1 cellular context compared by ENCODE assay signal in the genomic region with DNA sequence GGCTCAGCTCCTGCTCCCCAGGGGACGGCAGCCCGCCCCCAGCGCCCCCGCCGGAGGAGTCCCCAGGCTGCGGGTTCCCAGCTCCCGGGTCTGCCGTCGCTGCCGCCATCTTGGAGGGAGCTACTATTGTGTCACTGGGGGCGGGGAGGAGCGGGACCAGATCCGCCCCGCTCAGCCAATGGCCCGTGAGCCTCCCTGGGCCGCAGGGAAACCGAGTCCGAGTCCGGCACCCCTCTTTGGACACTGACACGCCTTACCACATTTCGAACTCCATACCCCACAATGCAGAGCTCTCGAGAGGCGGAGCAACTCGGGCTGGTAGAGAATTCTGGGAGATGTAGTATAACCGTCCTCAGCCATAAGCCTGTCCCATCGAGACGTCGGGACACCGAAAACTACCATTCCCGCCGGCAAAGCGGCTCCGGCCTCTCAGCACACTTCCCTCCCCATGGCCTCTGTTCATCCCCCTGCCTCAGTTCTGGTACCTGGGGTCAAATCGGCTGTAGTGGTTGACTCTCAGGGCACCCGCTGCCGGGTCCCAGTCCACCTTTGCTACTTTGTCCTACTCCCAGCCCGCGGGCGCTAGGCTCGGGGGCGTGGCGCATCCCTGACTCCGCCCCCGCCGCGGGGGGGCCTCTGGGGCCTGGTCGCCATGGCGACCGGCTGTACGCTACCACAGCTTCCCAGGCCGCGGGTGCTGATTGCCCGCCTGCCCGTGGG.
TF ChIP-seq lines count a peak whose summit lies in the region.

A gene (minus strand): TSS at position 133 of the 720 bp plus-strand sequence. CDS start 24 bp downstream, at position 109.
A gene with protein sequence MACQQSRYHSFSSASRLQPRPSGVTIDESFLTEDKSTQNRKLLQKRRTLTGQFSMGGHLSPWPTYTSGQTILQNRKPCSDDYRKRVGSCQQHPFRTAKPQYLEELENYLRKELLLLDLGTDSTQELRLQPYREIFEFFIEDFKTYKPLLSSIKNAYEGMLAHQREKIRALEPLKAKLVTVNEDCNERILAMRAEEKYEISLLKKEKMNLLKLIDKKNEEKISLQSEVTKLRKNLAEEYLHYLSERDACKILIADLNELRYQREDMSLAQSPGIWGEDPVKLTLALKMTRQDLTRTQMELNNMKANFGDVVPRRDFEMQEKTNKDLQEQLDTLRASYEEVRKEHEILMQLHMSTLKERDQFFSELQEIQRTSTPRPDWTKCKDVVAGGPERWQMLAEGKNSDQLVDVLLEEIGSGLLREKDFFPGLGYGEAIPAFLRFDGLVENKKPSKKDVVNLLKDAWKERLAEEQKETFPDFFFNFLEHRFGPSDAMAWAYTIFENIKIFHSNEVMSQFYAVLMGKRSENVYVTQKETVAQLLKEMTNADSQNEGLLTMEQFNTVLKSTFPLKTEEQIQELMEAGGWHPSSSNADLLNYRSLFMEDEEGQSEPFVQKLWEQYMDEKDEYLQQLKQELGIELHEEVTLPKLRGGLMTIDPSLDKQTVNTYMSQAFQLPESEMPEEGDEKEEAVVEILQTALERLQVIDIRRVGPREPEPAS (plus strand): TSS at position 462 of the 720 bp plus-strand sequence. CDS start 261 bp downstream, outside the sequence.

TF ChIP-seq in HepG2, 621 proteins besides CTCF, POLR2A, EP300 and RAD21 (continued from another document and continues in another):
- no peak for TF ChIP-seq HNRNPL (IDR thresholded peaks at IDR 0.05; ENCODE audit: low read depth, low read length)
- TF ChIP-seq, protein P1, sequence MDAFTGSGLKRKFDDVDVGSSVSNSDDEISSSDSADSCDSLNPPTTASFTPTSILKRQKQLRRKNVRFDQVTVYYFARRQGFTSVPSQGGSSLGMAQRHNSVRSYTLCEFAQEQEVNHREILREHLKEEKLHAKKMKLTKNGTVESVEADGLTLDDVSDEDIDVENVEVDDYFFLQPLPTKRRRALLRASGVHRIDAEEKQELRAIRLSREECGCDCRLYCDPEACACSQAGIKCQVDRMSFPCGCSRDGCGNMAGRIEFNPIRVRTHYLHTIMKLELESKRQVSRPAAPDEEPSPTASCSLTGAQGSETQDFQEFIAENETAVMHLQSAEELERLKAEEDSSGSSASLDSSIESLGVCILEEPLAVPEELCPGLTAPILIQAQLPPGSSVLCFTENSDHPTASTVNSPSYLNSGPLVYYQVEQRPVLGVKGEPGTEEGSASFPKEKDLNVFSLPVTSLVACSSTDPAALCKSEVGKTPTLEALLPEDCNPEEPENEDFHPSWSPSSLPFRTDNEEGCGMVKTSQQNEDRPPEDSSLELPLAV (CRISPR knock-in tag; conservative IDR thresholded peaks at IDR 0.05; ENCODE audit: low read depth) = no peak
- TF ChIP-seq KLF12 (CRISPR knock-in tag; IDR thresholded peaks at IDR 0.05; ENCODE audit: borderline replicate concordance) = no peak; the same call in 1 of the 2 replicates
- TF ChIP-seq MED13 (CRISPR knock-in tag; IDR thresholded peaks at IDR 0.05) = no peak
- no peak for TF ChIP-seq ISX (CRISPR knock-in tag; conservative IDR thresholded peaks at IDR 0.05)
- peak; percentile 62 for TF ChIP-seq ZFP90 (CRISPR knock-in tag; IDR thresholded peaks at IDR 0.05; ENCODE audit: borderline replicate concordance)
- TF ChIP-seq, protein P2, sequence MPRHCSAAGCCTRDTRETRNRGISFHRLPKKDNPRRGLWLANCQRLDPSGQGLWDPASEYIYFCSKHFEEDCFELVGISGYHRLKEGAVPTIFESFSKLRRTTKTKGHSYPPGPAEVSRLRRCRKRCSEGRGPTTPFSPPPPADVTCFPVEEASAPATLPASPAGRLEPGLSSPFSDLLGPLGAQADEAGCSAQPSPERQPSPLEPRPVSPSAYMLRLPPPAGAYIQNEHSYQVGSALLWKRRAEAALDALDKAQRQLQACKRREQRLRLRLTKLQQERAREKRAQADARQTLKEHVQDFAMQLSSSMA (CRISPR knock-in tag; IDR thresholded peaks at IDR 0.05) = no peak
- TF ChIP-seq ZZZ3 (CRISPR knock-in tag; IDR thresholded peaks at IDR 0.05; ENCODE audit: borderline replicate concordance) = peak; percentile 75; the same call in 1 of the 2 replicates
- TF ChIP-seq NFYB (CRISPR knock-in tag; IDR thresholded peaks at IDR 0.05) = peak; percentile 88
- TF ChIP-seq, protein P3, sequence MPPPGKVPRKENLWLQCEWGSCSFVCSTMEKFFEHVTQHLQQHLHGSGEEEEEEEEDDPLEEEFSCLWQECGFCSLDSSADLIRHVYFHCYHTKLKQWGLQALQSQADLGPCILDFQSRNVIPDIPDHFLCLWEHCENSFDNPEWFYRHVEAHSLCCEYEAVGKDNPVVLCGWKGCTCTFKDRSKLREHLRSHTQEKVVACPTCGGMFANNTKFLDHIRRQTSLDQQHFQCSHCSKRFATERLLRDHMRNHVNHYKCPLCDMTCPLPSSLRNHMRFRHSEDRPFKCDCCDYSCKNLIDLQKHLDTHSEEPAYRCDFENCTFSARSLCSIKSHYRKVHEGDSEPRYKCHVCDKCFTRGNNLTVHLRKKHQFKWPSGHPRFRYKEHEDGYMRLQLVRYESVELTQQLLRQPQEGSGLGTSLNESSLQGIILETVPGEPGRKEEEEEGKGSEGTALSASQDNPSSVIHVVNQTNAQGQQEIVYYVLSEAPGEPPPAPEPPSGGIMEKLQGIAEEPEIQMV (CRISPR knock-in tag; IDR thresholded peaks at IDR 0.05; ENCODE audit: low read depth) = peak; percentile 55; the same call in 1 of the 2 replicates
- peak; percentile 85; the same call in 1 of the 2 replicates for TF ChIP-seq KLF13 (CRISPR knock-in tag; IDR thresholded peaks at IDR 0.05)
- no peak for TF ChIP-seq AGO1 (IDR thresholded peaks at IDR 0.05; ENCODE audit: low read depth, low read length, poor library complexity, severe bottlenecking)
- no peak for TF ChIP-seq ZNF205 (CRISPR knock-in tag; IDR thresholded peaks at IDR 0.05)
- no peak; the same call in 1 of the 2 replicates for TF ChIP-seq ZNF441 (CRISPR knock-in tag; IDR thresholded peaks at IDR 0.05; ENCODE audit: borderline replicate concordance)
- TF ChIP-seq, protein P4, sequence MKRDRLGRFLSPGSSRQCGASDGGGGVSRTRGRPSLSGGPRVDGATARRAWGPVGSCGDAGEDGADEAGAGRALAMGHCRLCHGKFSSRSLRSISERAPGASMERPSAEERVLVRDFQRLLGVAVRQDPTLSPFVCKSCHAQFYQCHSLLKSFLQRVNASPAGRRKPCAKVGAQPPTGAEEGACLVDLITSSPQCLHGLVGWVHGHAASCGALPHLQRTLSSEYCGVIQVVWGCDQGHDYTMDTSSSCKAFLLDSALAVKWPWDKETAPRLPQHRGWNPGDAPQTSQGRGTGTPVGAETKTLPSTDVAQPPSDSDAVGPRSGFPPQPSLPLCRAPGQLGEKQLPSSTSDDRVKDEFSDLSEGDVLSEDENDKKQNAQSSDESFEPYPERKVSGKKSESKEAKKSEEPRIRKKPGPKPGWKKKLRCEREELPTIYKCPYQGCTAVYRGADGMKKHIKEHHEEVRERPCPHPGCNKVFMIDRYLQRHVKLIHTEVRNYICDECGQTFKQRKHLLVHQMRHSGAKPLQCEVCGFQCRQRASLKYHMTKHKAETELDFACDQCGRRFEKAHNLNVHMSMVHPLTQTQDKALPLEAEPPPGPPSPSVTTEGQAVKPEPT (CRISPR knock-in tag; IDR thresholded peaks at IDR 0.05; ENCODE audit: low read depth) = no peak
- no peak for TF ChIP-seq ZSCAN20 (CRISPR knock-in tag; IDR thresholded peaks at IDR 0.05; ENCODE audit: borderline replicate concordance)
- TF ChIP-seq, protein P5, sequence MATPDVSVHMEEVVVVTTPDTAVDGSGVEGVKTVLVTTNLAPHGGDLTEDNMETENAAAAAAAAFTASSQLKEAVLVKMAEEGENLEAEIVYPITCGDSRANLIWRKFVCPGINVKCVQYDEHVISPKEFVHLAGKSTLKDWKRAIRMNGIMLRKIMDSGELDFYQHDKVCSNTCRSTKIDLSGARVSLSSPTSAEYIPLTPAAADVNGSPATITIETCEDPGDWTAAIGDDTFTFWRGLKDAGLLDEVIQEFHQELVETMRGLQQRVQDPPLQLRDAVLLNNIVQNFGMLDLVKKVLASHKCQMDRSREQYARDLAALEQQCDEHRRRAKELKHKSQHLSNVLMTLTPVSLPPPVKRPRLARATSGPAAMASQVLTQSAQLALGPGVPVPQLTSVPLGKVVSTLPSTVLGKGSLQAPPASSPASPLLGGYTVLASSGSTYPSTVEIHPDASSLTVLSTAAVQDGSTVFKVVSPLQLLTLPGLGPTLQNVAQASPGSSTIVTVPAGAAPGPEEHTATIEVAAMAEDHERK (CRISPR knock-in tag; IDR thresholded peaks at IDR 0.05; ENCODE audit: low read depth) = no peak
- TF ChIP-seq, protein P6, sequence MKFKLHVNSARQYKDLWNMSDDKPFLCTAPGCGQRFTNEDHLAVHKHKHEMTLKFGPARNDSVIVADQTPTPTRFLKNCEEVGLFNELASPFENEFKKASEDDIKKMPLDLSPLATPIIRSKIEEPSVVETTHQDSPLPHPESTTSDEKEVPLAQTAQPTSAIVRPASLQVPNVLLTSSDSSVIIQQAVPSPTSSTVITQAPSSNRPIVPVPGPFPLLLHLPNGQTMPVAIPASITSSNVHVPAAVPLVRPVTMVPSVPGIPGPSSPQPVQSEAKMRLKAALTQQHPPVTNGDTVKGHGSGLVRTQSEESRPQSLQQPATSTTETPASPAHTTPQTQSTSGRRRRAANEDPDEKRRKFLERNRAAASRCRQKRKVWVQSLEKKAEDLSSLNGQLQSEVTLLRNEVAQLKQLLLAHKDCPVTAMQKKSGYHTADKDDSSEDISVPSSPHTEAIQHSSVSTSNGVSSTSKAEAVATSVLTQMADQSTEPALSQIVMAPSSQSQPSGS (CRISPR knock-in tag; IDR thresholded peaks at IDR 0.05) = peak; percentile 23; the same call in 1 of the 2 replicates
- no peak; the same call in 1 of the 2 replicates for TF ChIP-seq ZNF891 (CRISPR knock-in tag; IDR thresholded peaks at IDR 0.05)
- TF ChIP-seq TBP (CRISPR knock-in tag; IDR thresholded peaks at IDR 0.05) = peak; percentile 89
- TF ChIP-seq ZNF224 (CRISPR knock-in tag; IDR thresholded peaks at IDR 0.05) = peak; percentile 89
- peak; percentile 52; the same call in 1 of the 2 replicates for TF ChIP-seq GTF2F1 (IDR thresholded peaks at IDR 0.05; ENCODE audit: low read length)
- TF ChIP-seq, protein P7, sequence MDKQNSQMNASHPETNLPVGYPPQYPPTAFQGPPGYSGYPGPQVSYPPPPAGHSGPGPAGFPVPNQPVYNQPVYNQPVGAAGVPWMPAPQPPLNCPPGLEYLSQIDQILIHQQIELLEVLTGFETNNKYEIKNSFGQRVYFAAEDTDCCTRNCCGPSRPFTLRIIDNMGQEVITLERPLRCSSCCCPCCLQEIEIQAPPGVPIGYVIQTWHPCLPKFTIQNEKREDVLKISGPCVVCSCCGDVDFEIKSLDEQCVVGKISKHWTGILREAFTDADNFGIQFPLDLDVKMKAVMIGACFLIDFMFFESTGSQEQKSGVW (CRISPR knock-in tag; IDR thresholded peaks at IDR 0.05; ENCODE audit: borderline replicate concordance) = no peak
- TF ChIP-seq HIVEP1 (CRISPR knock-in tag; IDR thresholded peaks at IDR 0.05) = peak; percentile 64
- TF ChIP-seq, protein P8, sequence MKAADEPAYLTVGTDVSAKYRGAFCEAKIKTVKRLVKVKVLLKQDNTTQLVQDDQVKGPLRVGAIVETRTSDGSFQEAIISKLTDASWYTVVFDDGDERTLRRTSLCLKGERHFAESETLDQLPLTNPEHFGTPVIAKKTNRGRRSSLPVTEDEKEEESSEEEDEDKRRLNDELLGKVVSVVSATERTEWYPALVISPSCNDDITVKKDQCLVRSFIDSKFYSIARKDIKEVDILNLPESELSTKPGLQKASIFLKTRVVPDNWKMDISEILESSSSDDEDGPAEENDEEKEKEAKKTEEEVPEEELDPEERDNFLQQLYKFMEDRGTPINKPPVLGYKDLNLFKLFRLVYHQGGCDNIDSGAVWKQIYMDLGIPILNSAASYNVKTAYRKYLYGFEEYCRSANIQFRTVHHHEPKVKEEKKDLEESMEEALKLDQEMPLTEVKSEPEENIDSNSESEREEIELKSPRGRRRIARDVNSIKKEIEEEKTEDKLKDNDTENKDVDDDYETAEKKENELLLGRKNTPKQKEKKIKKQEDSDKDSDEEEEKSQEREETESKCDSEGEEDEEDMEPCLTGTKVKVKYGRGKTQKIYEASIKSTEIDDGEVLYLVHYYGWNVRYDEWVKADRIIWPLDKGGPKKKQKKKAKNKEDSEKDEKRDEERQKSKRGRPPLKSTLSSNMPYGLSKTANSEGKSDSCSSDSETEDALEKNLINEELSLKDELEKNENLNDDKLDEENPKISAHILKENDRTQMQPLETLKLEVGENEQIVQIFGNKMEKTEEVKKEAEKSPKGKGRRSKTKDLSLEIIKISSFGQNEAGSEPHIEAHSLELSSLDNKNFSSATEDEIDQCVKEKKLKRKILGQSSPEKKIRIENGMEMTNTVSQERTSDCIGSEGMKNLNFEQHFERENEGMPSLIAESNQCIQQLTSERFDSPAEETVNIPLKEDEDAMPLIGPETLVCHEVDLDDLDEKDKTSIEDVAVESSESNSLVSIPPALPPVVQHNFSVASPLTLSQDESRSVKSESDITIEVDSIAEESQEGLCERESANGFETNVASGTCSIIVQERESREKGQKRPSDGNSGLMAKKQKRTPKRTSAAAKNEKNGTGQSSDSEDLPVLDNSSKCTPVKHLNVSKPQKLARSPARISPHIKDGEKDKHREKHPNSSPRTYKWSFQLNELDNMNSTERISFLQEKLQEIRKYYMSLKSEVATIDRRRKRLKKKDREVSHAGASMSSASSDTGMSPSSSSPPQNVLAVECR (CRISPR knock-in tag; IDR thresholded peaks at IDR 0.05; ENCODE audit: borderline replicate concordance) = peak; percentile 97; the same call in 1 of the 2 replicates
- peak; percentile 83 for TF ChIP-seq ZNF788 (CRISPR knock-in tag; IDR thresholded peaks at IDR 0.05; ENCODE audit: borderline replicate concordance)
- no peak for TF ChIP-seq ZNF737 (CRISPR knock-in tag; IDR thresholded peaks at IDR 0.05; ENCODE audit: borderline replicate concordance)
- TF ChIP-seq, protein P9, sequence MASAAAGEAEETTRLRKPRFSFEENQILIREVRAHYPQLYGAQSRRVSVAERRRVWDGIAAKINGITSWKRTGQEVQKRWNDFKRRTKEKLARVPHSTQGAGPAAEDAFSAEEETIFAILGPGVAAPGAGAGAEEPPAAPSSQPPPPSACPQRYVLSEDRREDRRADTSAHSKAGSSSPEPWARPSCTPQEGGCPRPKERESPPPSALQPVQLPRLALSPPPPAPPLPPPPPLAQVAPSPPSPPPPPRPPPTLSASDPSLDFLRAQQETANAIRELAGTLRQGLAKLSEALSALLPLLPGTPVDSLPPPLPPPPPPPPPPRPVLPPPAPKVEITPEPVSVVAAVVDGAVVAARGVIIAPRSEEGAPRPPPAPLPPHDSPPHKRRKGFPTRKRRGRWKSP (CRISPR knock-in tag; IDR thresholded peaks at IDR 0.05) = 0 out of 2 replicates have a peak, but pooled peaks have one; percentile 37
- TF ChIP-seq NPAS2 (CRISPR knock-in tag; IDR thresholded peaks at IDR 0.05; ENCODE audit: borderline replicate concordance) = no peak
- TF ChIP-seq ZNF607 (CRISPR knock-in tag; IDR thresholded peaks at IDR 0.05; ENCODE audit: borderline replicate concordance) = 0 out of 2 replicates have a peak, but pooled peaks have one; percentile 36
- no peak for TF ChIP-seq NFIB (CRISPR knock-in tag; IDR thresholded peaks at IDR 0.05; ENCODE audit: borderline replicate concordance)
- TF ChIP-seq, protein P10, sequence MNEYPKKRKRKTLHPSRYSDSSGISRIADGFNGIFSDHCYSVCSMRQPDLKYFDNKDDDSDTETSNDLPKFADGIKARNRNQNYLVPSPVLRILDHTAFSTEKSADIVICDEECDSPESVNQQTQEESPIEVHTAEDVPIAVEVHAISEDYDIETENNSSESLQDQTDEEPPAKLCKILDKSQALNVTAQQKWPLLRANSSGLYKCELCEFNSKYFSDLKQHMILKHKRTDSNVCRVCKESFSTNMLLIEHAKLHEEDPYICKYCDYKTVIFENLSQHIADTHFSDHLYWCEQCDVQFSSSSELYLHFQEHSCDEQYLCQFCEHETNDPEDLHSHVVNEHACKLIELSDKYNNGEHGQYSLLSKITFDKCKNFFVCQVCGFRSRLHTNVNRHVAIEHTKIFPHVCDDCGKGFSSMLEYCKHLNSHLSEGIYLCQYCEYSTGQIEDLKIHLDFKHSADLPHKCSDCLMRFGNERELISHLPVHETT (CRISPR knock-in tag; conservative IDR thresholded peaks at IDR 0.05) = no peak; the same call in none of the 2 replicates
- no peak for TF ChIP-seq KAT2B (IDR thresholded peaks at IDR 0.05; ENCODE audit: borderline replicate concordance, low read depth, low read length)
- 0 out of 2 replicates have a peak, but pooled peaks have one; percentile 26 for TF ChIP-seq MIXL1 (CRISPR knock-in tag; IDR thresholded peaks at IDR 0.05)
